Comparison of ENCODE assay signal across 8 cellular contexts in genomic region chr5:41856644-41857491, GRCh38.
A peak's percentile ranks its signal among the peaks of the same experiment; 100 is the strongest.
DNase-seq lines count a peak whose midpoint lies in the region; ATAC-seq and TF ChIP-seq lines count a peak whose summit lies in the region.

No MANE protein-coding gene starts in this region.

- peak; percentile 74 for ATAC-seq in GM18520 (IDR thresholded peaks at IDR 0.05; ENCODE audit: unreplicated experiment)
- ATAC-seq in HG02970 (IDR thresholded peaks at IDR 0.05; ENCODE audit: low FRiP score, unreplicated experiment): peak; percentile 66

- in situ Hi-C loops in T47D (cut with HindIII; ENCODE audit: low pct_unique_long_range_greater_than_20kb, low sequenced_read_pairs): no loop called here

- DNase-seq in AG09309 (ENCODE audit: low read depth) (no peak), NCI-H187 (lab: John Stamatoyannopoulos, UW) (peak; percentile 57), T follicular helper cell (ENCODE audit: low read depth) (peak; percentile 40), T47D (ENCODE audit: low read depth in 1 of 2, low spot score in 1 of 2) (peak; percentile 50 to 86), islet precursor cell (peak; percentile 65)
- peak; percentile 67 for DNase-seq in stimulated activated CD4-positive, alpha-beta T cell treated with anti-CD3 and anti-CD28 coated beads, Interleukin-4, amount 100 ng/mL, for 24 hours

- TF ChIP-seq CTCF in AG09309 (IDR thresholded peaks at IDR 0.05; ENCODE audit: control insufficient read depth, insufficient read depth, low read depth, low read length, missing control alignments): peak; percentile 74

- no peak overlapping the region for H3K4me3 ChIP-seq in AG09309 (ENCODE audit: control insufficient read depth, low read depth, low read length)
